15 cellular contexts compared by ENCODE assay signal in genomic region chr5:20536813-20537212, GRCh38.
"Had no signal": no experiment of that assay in that cellular context is flagged by ENCODE, and none has a peak within 500 bp of the region (broad histone marks: within the 10 kb centered on the region; RNA-seq: fewer than 3 reads in every experiment).

No MANE protein-coding gene starts in this region.

- H3K36me3 Mint-ChIP-seq: activated CD4-positive, alpha-beta memory T cell treated with anti-CD3 and anti-CD28 coated beads for 36 hours; activated naive CD8-positive, alpha-beta T cell treated with anti-CD3 and anti-CD28 coated beads, Interleukin-2, amount 10 ng/mL, durations not matched to agents 7 days and 5 days; naive B cell had no signal

- H3K27ac Mint-ChIP-seq: activated CD4-positive, alpha-beta memory T cell treated with anti-CD3 and anti-CD28 coated beads for 36 hours; activated naive CD8-positive, alpha-beta T cell treated with anti-CD3 and anti-CD28 coated beads, Interleukin-2, amount 10 ng/mL, durations not matched to agents 7 days and 5 days; endodermal cell; naive B cell had no signal

- H3K36me3 ChIP-seq: ascending aorta, right atrium auricular region, transverse colon had no signal

- H3K9me3 ChIP-seq: ascending aorta had no signal

- H3K27me3 ChIP-seq: ascending aorta, right atrium auricular region, transverse colon had no signal

- H3K27ac ChIP-seq: ascending aorta, right atrium auricular region, transverse colon had no signal

- H3K4me3 Mint-ChIP-seq: activated CD4-positive, alpha-beta memory T cell treated with anti-CD3 and anti-CD28 coated beads for 36 hours; activated naive CD8-positive, alpha-beta T cell treated with anti-CD3 and anti-CD28 coated beads, Interleukin-2, amount 10 ng/mL, durations not matched to agents 7 days and 5 days; activated T-cell treated with anti-CD3 and anti-CD28 coated beads, Interleukin-2, amount 50 U/mL, for 4 hours; endodermal cell; naive B cell had no signal

- H3K4me1 Mint-ChIP-seq: activated naive CD8-positive, alpha-beta T cell treated with anti-CD3 and anti-CD28 coated beads, Interleukin-2, amount 10 ng/mL, durations not matched to agents 7 days and 5 days; endodermal cell; naive B cell had no signal

- H3K4me1 ChIP-seq: ascending aorta, right atrium auricular region, transverse colon had no signal

- H3K4me3 ChIP-seq: ascending aorta, lung, right atrium auricular region, transverse colon had no signal

- H3K9me3 Mint-ChIP-seq: endodermal cell had no signal

- DNase-seq: activated CD4-positive, alpha-beta memory T cell treated with anti-CD3 and anti-CD28 coated beads for 36 hours; activated CD4-positive, alpha-beta T cell treated with anti-CD3 and anti-CD28 coated beads for 1 hour; activated naive CD8-positive, alpha-beta T cell treated with anti-CD3 and anti-CD28 coated beads, Interleukin-2, amount 10 ng/mL, durations not matched to agents 7 days and 5 days; activated T-cell treated with anti-CD3 and anti-CD28 coated beads, Interleukin-2, amount 50 U/mL, for 4 hours; endodermal cell; left colon; naive B cell; nucleus accumbens; small intestine; stimulated activated naive CD4-positive, alpha-beta T cell; substantia nigra; transverse colon had no signal

- H3K27me3 Mint-ChIP-seq: activated CD4-positive, alpha-beta memory T cell treated with anti-CD3 and anti-CD28 coated beads for 36 hours; activated naive CD8-positive, alpha-beta T cell treated with anti-CD3 and anti-CD28 coated beads, Interleukin-2, amount 10 ng/mL, durations not matched to agents 7 days and 5 days; naive B cell had no signal
